Comparison of ENCODE assay signal across 23 cellular contexts in genomic region chr7:107373354-107373753, GRCh38.
"Had no signal": no experiment of that assay in that cellular context is flagged by ENCODE, and none has a peak within 500 bp of the region (broad histone marks: within the 10 kb centered on the region; RNA-seq: fewer than 3 reads in every experiment).

No MANE protein-coding gene starts in this region.

- H3K4me1 ChIP-seq: neural progenitor cell, spleen, testis, tibial nerve, upper lobe of right lung, vagina had no signal

- H3K4me1 Mint-ChIP-seq: neural progenitor cell; stimulated activated memory B cell treated with anti-CD40 and anti-IgM and Interleukin-4, amounts not matched to agents 10 μg/mL and 1 μg/mL and 100 μg/mL, for 72 hours; stimulated activated naive CD8-positive, alpha-beta T cell treated with anti-CD3 and anti-CD28 coated beads, Interleukin-15, amount 100 ng/mL, for 72 hours had no signal

- H3K4me3 Mint-ChIP-seq: natural killer cell treated with Interleukin-12 subunit alpha and Interleukin-12 subunit beta and Interleukin-15 and Interleukin-18, amount 100 ng/mL, for 72 hours; neural progenitor cell; stimulated activated memory B cell treated with anti-CD40 and anti-IgM and Interleukin-4, amounts not matched to agents 10 μg/mL and 1 μg/mL and 100 μg/mL, for 72 hours; stimulated activated naive CD8-positive, alpha-beta T cell treated with anti-CD3 and anti-CD28 coated beads, Interleukin-15, amount 100 ng/mL, for 72 hours had no signal

- H3K27me3 Mint-ChIP-seq: natural killer cell treated with Interleukin-12 subunit alpha and Interleukin-12 subunit beta and Interleukin-15 and Interleukin-18, amount 100 ng/mL, for 72 hours; stimulated activated memory B cell treated with anti-CD40 and anti-IgM and Interleukin-4, amounts not matched to agents 10 μg/mL and 1 μg/mL and 100 μg/mL, for 72 hours; stimulated activated naive CD8-positive, alpha-beta T cell treated with anti-CD3 and anti-CD28 coated beads, Interleukin-15, amount 100 ng/mL, for 72 hours had no signal

- DNase-seq: effector memory CD4-positive, alpha-beta T cell; gastrocnemius medialis; heart right ventricle; hypothalamus; kidney glomerular epithelial cell; mammary epithelial cell; midbrain; nucleus accumbens; ovary; right cardiac atrium; spleen; stimulated activated CD4-positive, alpha-beta T cell treated with anti-CD3 and anti-CD28 coated beads, Interleukin-15, amount 100 ng/mL, for 24 hours; stimulated activated CD4-positive, alpha-beta T cell treated with anti-CD3 and anti-CD28 coated beads, Interleukin-1b, Interleukin-23, amount 100 ng/mL, for 48 hours; stimulated activated CD4-positive, alpha-beta T cell treated with anti-CD3 and anti-CD28 coated beads, Interleukin-4, amount 100 ng/mL, for 24 hours; stimulated activated naive CD8-positive, alpha-beta T cell treated with anti-CD3 and anti-CD28 coated beads, Interleukin-15, amount 100 ng/mL, for 72 hours; testis; upper lobe of right lung had no signal

- H3K36me3 Mint-ChIP-seq: natural killer cell treated with Interleukin-12 subunit alpha and Interleukin-12 subunit beta and Interleukin-15 and Interleukin-18, amount 100 ng/mL, for 72 hours; neural progenitor cell had no signal

- H3K36me3 ChIP-seq: gastrocnemius medialis, neural progenitor cell, ovary, upper lobe of right lung, vagina had no signal

- H3K9me3 ChIP-seq: gastrocnemius medialis, heart right ventricle, ovary, spleen, testis, tibial nerve, upper lobe of right lung, vagina had no signal

- H3K9ac ChIP-seq: neural progenitor cell had no signal

- H3K4me2 ChIP-seq: neural progenitor cell had no signal

- H2AFZ ChIP-seq: neural progenitor cell had no signal

- H3K27ac Mint-ChIP-seq: natural killer cell treated with Interleukin-12 subunit alpha and Interleukin-12 subunit beta and Interleukin-15 and Interleukin-18, amount 100 ng/mL, for 72 hours; neural progenitor cell; stimulated activated memory B cell treated with anti-CD40 and anti-IgM and Interleukin-4, amounts not matched to agents 10 μg/mL and 1 μg/mL and 100 μg/mL, for 72 hours; stimulated activated naive CD8-positive, alpha-beta T cell treated with anti-CD3 and anti-CD28 coated beads, Interleukin-15, amount 100 ng/mL, for 72 hours had no signal

- H3K27ac ChIP-seq: neural progenitor cell, ovary, spleen, testis, tibial nerve, upper lobe of right lung, vagina had no signal

- H3K9me3 Mint-ChIP-seq: natural killer cell treated with Interleukin-12 subunit alpha and Interleukin-12 subunit beta and Interleukin-15 and Interleukin-18, amount 100 ng/mL, for 72 hours; neural progenitor cell; stimulated activated memory B cell treated with anti-CD40 and anti-IgM and Interleukin-4, amounts not matched to agents 10 μg/mL and 1 μg/mL and 100 μg/mL, for 72 hours; stimulated activated naive CD8-positive, alpha-beta T cell treated with anti-CD3 and anti-CD28 coated beads, Interleukin-15, amount 100 ng/mL, for 72 hours had no signal

- ATAC-seq: esophagus mucosa; gastrocnemius medialis; natural killer cell treated with Interleukin-12 subunit alpha and Interleukin-12 subunit beta and Interleukin-15 and Interleukin-18, amount 100 ng/mL, for 72 hours; right cardiac atrium; stimulated activated memory B cell treated with anti-CD40 and anti-IgM and Interleukin-4, amounts not matched to agents 10 μg/mL and 1 μg/mL and 100 μg/mL, for 72 hours; stimulated activated naive CD8-positive, alpha-beta T cell treated with anti-CD3 and anti-CD28 coated beads, Interleukin-15, amount 100 ng/mL, for 72 hours; upper lobe of right lung had no signal

- H3K27me3 ChIP-seq: gastrocnemius medialis, heart right ventricle, neural progenitor cell, ovary, spleen, testis, tibial nerve, upper lobe of right lung, vagina had no signal

- H3K4me3 ChIP-seq: gastrocnemius medialis, heart right ventricle, neural progenitor cell, ovary, spleen, testis, tibial nerve, upper lobe of right lung, vagina had no signal
